1 cellular context compared by ENCODE assay signal in genomic region chr16:85288869-85289660, GRCh38.
A peak's percentile ranks its signal among the peaks of the same experiment; 100 is the strongest.
TF ChIP-seq lines count a peak whose summit lies in the region.

No MANE protein-coding gene starts in this region.

TF ChIP-seq in HepG2, 621 proteins besides CTCF, POLR2A, EP300 and RAD21 (continued from another document and continues in another):
- TF ChIP-seq FOXP4 (CRISPR knock-in tag; IDR thresholded peaks at IDR 0.05) (peak; percentile 89), NAIF1 (CRISPR knock-in tag; IDR thresholded peaks at IDR 0.05; ENCODE audit: borderline replicate concordance) (no peak), RNF219 (CRISPR knock-in tag; IDR thresholded peaks at IDR 0.05) (no peak), TSC22D2 (CRISPR knock-in tag; IDR thresholded peaks at IDR 0.05; ENCODE audit: borderline replicate concordance) (no peak), TFDP1 (CRISPR knock-in tag; IDR thresholded peaks at IDR 0.05; ENCODE audit: borderline replicate concordance) (peak; percentile 44; the same call in 1 of the 2 replicates), ADNP (CRISPR knock-in tag; IDR thresholded peaks at IDR 0.05) (peak; percentile 68; the same call in 1 of the 2 replicates), SNAPC2 (CRISPR knock-in tag; IDR thresholded peaks at IDR 0.05) (no peak), PCBP1 (IDR thresholded peaks at IDR 0.05; ENCODE audit: borderline replicate concordance, low read depth, low read length) (no peak), ZSCAN20 (CRISPR knock-in tag; IDR thresholded peaks at IDR 0.05; ENCODE audit: borderline replicate concordance) (no peak), NFYC (CRISPR knock-in tag; IDR thresholded peaks at IDR 0.05) (no peak), CREB1 (IDR thresholded peaks at IDR 0.05) (no peak), CREB1 (CRISPR knock-in tag; IDR thresholded peaks at IDR 0.05) (peak; percentile 78), ETS1 (CRISPR knock-in tag; IDR thresholded peaks at IDR 0.05) (no peak), ZBTB25 (CRISPR knock-in tag; IDR thresholded peaks at IDR 0.05) (no peak), ETV6 (CRISPR knock-in tag; conservative IDR thresholded peaks at IDR 0.05) (peak; percentile 14; the same call in 1 of the 2 replicates), NFKBIZ (CRISPR knock-in tag; IDR thresholded peaks at IDR 0.05) (0 out of 2 replicates have a peak, but pooled peaks have one; percentile 43), FOSL2 (CRISPR knock-in tag; IDR thresholded peaks at IDR 0.05) (peak; percentile 60), ZMYM2 (CRISPR knock-in tag; IDR thresholded peaks at IDR 0.05) (peak; percentile 95), ZNF672 (CRISPR knock-in tag; IDR thresholded peaks at IDR 0.05) (no peak), BCL3 (CRISPR knock-in tag; IDR thresholded peaks at IDR 0.05) (peak; percentile 87), ZNF563 (CRISPR knock-in tag; IDR thresholded peaks at IDR 0.05) (peak; percentile 51; the same call in 1 of the 2 replicates), KDM5B (CRISPR knock-in tag; IDR thresholded peaks at IDR 0.05; ENCODE audit: borderline replicate concordance) (peak; percentile 52; the same call in 1 of the 2 replicates), PHF20 (CRISPR knock-in tag; IDR thresholded peaks at IDR 0.05) (no peak), PHF8 (CRISPR knock-in tag; IDR thresholded peaks at IDR 0.05) (peak; percentile 50), AKNA (CRISPR knock-in tag; IDR thresholded peaks at IDR 0.05; ENCODE audit: borderline replicate concordance) (no peak), ZBTB8A (CRISPR knock-in tag; IDR thresholded peaks at IDR 0.05; ENCODE audit: borderline replicate concordance, low read depth) (no peak), JDP2 (CRISPR knock-in tag; IDR thresholded peaks at IDR 0.05; ENCODE audit: borderline replicate concordance) (no peak; the same call in 1 of the 2 replicates), KLF11 (CRISPR knock-in tag; IDR thresholded peaks at IDR 0.05) (peak; percentile 51; the same call in 1 of the 2 replicates), ELF3 (CRISPR knock-in tag; IDR thresholded peaks at IDR 0.05) (peak; percentile 85), ZNF704 (CRISPR knock-in tag; IDR thresholded peaks at IDR 0.05; ENCODE audit: borderline replicate concordance) (0 out of 2 replicates have a peak, but pooled peaks have one; percentile 54), GATAD1 (CRISPR knock-in tag; IDR thresholded peaks at IDR 0.05) (peak; percentile 56; the same call in 1 of the 2 replicates), REXO4 (CRISPR knock-in tag; IDR thresholded peaks at IDR 0.05; ENCODE audit: borderline replicate concordance) (no peak), ZNF34 (CRISPR knock-in tag; IDR thresholded peaks at IDR 0.05; ENCODE audit: borderline replicate concordance) (peak; percentile 92; the same call in 1 of the 2 replicates), ZNF281 (CRISPR knock-in tag; IDR thresholded peaks at IDR 0.05; ENCODE audit: borderline replicate concordance) (peak; percentile 86; the same call in 1 of the 2 replicates), ZNF205 (CRISPR knock-in tag; IDR thresholded peaks at IDR 0.05) (0 out of 2 replicates have a peak, but pooled peaks have one; percentile 35), NR2F6 (IDR thresholded peaks at IDR 0.05) (peak; percentile 99), NR2F6 (CRISPR knock-in tag; IDR thresholded peaks at IDR 0.05) (peak; percentile 100), ZNF263 (CRISPR knock-in tag; IDR thresholded peaks at IDR 0.05) (peak; percentile 100), ARID3A (IDR thresholded peaks at IDR 0.05; ENCODE audit: low read depth, low read length) (peak; percentile 79), SMARCE1 (IDR thresholded peaks at IDR 0.05; ENCODE audit: borderline replicate concordance) (no peak), BORCS8-MEF2B (CRISPR knock-in tag; IDR thresholded peaks at IDR 0.05) (peak; percentile 36), SMC3 (IDR thresholded peaks at IDR 0.05; ENCODE audit: low read length) (no peak), ZNF317 (CRISPR knock-in tag; IDR thresholded peaks at IDR 0.05) (peak; percentile 27; the same call in 1 of the 2 replicates), SOX6 (IDR thresholded peaks at IDR 0.05) (no peak), SOX6 (CRISPR knock-in tag; IDR thresholded peaks at IDR 0.05) (peak; percentile 96)
